Comparison of ENCODE assay signal across 20 cellular contexts in the genomic region with DNA sequence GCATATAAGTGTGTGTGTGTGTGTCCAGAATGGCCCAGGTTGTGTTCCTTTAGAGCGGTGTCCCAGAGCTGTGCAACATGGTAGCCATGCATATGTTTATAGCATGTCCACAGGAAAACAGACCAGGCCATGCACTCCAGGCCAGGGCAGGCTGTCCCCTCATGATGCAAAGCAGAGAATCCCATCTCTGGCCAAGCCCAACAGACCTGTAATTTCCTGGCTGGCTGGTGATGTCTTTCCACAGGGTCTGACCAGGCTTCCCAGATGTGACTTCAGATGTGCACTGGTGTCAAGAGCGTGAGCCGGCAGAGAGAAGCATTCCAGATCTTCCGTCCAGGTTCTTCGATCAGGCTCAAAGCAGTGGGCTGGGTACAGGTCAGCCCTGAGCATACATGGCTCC. TPM values are rescaled to one million over a fixed set of nuclear protein-coding genes. Genes with fewer than 3 reads are reported as not detected.
A peak's percentile ranks its signal among the peaks of the same experiment; 100 is the strongest.
DNase-seq lines count a peak whose midpoint lies in the region; ATAC-seq and TF ChIP-seq lines count a peak whose summit lies in the region.
"Had no signal": no experiment of that assay in that cellular context is flagged by ENCODE, and none has a peak within 500 bp of the region (broad histone marks: within the 10 kb centered on the region; RNA-seq: fewer than 3 reads in every experiment).

No MANE protein-coding gene starts in this region.

- H3K4me1 ChIP-seq in PC-3 (ENCODE audit: insufficient read depth, low read length) (peaks cover 23% of the 10 kb centered on the region), thymus (ENCODE audit: control insufficient read depth, insufficient read depth, low read length) (peaks cover 79% of the 10 kb centered on the region)
- peaks cover 54 to 89% of the 10 kb centered on the region in 2 donors for H3K4me1 ChIP-seq in naive thymus-derived CD4-positive, alpha-beta T cell (ENCODE audit: control insufficient read depth in 2 of 2, insufficient read depth in 2 of 2, low read length in 2 of 2)

- H3K4me1 Mint-ChIP-seq in activated naive CD4-positive, alpha-beta T cell treated with anti-CD3 and anti-CD28 coated beads, Interleukin-2, amount 50 U/mL, for 24 hours: peaks cover 84% of the 10 kb centered on the region
- peaks cover 49 to 97% (median 82%) of the 10 kb centered on the region in 7 donors for H3K4me1 Mint-ChIP-seq in naive thymus-derived CD4-positive, alpha-beta T cell
- H3K4me1 Mint-ChIP-seq: CD14-positive monocyte had no signal

- no peaks in the 10 kb centered on the region for H3K9me3 ChIP-seq in PC-3 (ENCODE audit: low read length)
- no peaks in the 10 kb centered on the region for H3K9me3 ChIP-seq in naive thymus-derived CD4-positive, alpha-beta T cell (ENCODE audit: control insufficient read depth in 2 of 3, low read length in 3 of 3)
- no peaks in the 10 kb centered on the region for H3K9me3 ChIP-seq in thymus (ENCODE audit: control insufficient read depth)
- H3K9me3 ChIP-seq: Peyer's patch had no signal

- no peak for TF ChIP-seq CTCF in PC-3 (conservative IDR thresholded peaks at IDR 0.05; ENCODE audit: low read depth, low read length)

- H3K27ac ChIP-seq in PC-3 (ENCODE audit: low read length): no peak overlapping the region
- H3K27ac ChIP-seq in naive thymus-derived CD4-positive, alpha-beta T cell (ENCODE audit: low read depth, low read length): no peak overlapping the region
- H3K27ac ChIP-seq in thymus (ENCODE audit: low read depth): peak overlapping the region; percentile 37
- H3K27ac ChIP-seq: SK-N-MC had no signal

- H3K4me3 ChIP-seq in PC-3 (ENCODE audit: low read length) (no peak overlapping the region), thymus (ENCODE audit: low read length) (no peak overlapping the region)
- no peak overlapping the region for H3K4me3 ChIP-seq in naive thymus-derived CD4-positive, alpha-beta T cell (ENCODE audit: low read length)
- H3K4me3 ChIP-seq: GM23338, Peyer's patch, SK-N-MC had no signal

- intact Hi-C loops in PC-3 (cut with micrococcal nuclease): no loop called here
- intact Hi-C loops in naive thymus-derived CD4-positive, alpha-beta T cell (cut with micrococcal nuclease): no loop called here

- H3K27ac Mint-ChIP-seq in activated naive CD4-positive, alpha-beta T cell treated with anti-CD3 and anti-CD28 coated beads, Interleukin-2, amount 50 U/mL, for 24 hours: peak overlapping the region; percentile 94
- H3K27ac Mint-ChIP-seq in naive thymus-derived CD4-positive, alpha-beta T cell: peak overlapping the region in 8 of 9 donors; percentile 91 to 99 (median 96)
- H3K27ac Mint-ChIP-seq: CD14-positive monocyte, GM23338 had no signal

- H3K9me2 ChIP-seq in PC-3 (replicated peaks; ENCODE audit: low read length): no peaks in the 10 kb centered on the region

- no peak overlapping the region for H2AFZ ChIP-seq in PC-3 (ENCODE audit: low read length)
- H2AFZ ChIP-seq: GM23338 had no signal

- H3K9ac ChIP-seq in PC-3 (ENCODE audit: low read length): no peak overlapping the region

- H4K20me1 ChIP-seq in PC-3 (ENCODE audit: low read length): no peaks in the 10 kb centered on the region

- ATAC-seq in PC-3 (no peak; the same call in 1 of the 2 replicates), HG03159 (IDR thresholded peaks at IDR 0.05; ENCODE audit: unreplicated experiment) (no peak), esophagus mucosa (no peak)
- no peak for ATAC-seq in naive thymus-derived CD4-positive, alpha-beta T cell
- ATAC-seq: GM23338, Right ventricle myocardium inferior had no signal

- no TSS peak for BruUV-seq in PC-3 (replicated peaks; lab: Mats Ljungman, UMichigan)

- H3K27me3 ChIP-seq in PC-3 (ENCODE audit: low read length) (no peaks in the 10 kb centered on the region), thymus (ENCODE audit: control insufficient read depth, insufficient read depth) (no peaks in the 10 kb centered on the region)
- no peaks in the 10 kb centered on the region for H3K27me3 ChIP-seq in naive thymus-derived CD4-positive, alpha-beta T cell (ENCODE audit: control insufficient read depth in 2 of 2, insufficient read depth in 2 of 2, low read length in 2 of 2)
- H3K27me3 ChIP-seq: Peyer's patch had no signal

- peaks cover 3% of the 10 kb centered on the region for H3K36me3 Mint-ChIP-seq in activated naive CD4-positive, alpha-beta T cell treated with anti-CD3 and anti-CD28 coated beads, Interleukin-2, amount 50 U/mL, for 24 hours
- peaks cover 6 to 14% (median 6%) of the 10 kb centered on the region in 5 donors for H3K36me3 Mint-ChIP-seq in naive thymus-derived CD4-positive, alpha-beta T cell
- H3K36me3 Mint-ChIP-seq: CD14-positive monocyte had no signal

- no peaks in the 10 kb centered on the region for H3K79me2 ChIP-seq in PC-3 (ENCODE audit: low read length)

- POLR2A ChIA-PET in PC-3 (lab: Charles Lee; ENCODE audit: unreplicated experiment): no interaction called here
- POLR2A ChIA-PET in naive thymus-derived CD4-positive, alpha-beta T cell (lab: Charles Lee): interaction anchor here (0.8 to 6.6 kb wide), 5 partner anchors 8 to 54 kb away, joined by 3 to 44 read pairs (median 4); no protein-coding TSS in a partner anchor

- no peaks in the 10 kb centered on the region for H3K27me3 Mint-ChIP-seq in activated naive CD4-positive, alpha-beta T cell treated with anti-CD3 and anti-CD28 coated beads, Interleukin-2, amount 50 U/mL, for 24 hours
- H3K27me3 Mint-ChIP-seq in naive thymus-derived CD4-positive, alpha-beta T cell: peaks cover 0 to 36% (median 0%) of the 10 kb centered on the region in 5 donors

- peak overlapping the region; percentile 7 for H3K4me3 Mint-ChIP-seq in activated naive CD4-positive, alpha-beta T cell treated with anti-CD3 and anti-CD28 coated beads, Interleukin-2, amount 50 U/mL, for 24 hours
- peak overlapping the region in 9 of 10 donors; percentile 20 to 87 (median 72) for H3K4me3 Mint-ChIP-seq in naive thymus-derived CD4-positive, alpha-beta T cell
- H3K4me3 Mint-ChIP-seq: CD14-positive monocyte, GM23338 had no signal

- H3K36me3 ChIP-seq in PC-3 (ENCODE audit: low read depth, low read length) (no peaks in the 10 kb centered on the region), thymus (ENCODE audit: control insufficient read depth, insufficient read depth) (no peaks in the 10 kb centered on the region)
- H3K36me3 ChIP-seq in naive thymus-derived CD4-positive, alpha-beta T cell (ENCODE audit: control insufficient read depth in 2 of 3, insufficient read depth in 3 of 3, low read length in 3 of 3): peaks cover 0 to 3% (median 0%) of the 10 kb centered on the region in 3 experiments
- H3K36me3 ChIP-seq: Peyer's patch had no signal

- H3F3A ChIP-seq in PC-3 (ENCODE audit: low read length, unreplicated experiment): no peaks in the 10 kb centered on the region

- DNase-seq in activated naive CD4-positive, alpha-beta T cell (lab: John Stamatoyannopoulos, UW): no peak
- DNase-seq in PC-3 (no peak), D341Med (ENCODE audit: low spot score) (no peak)
- DNase-seq in naive thymus-derived CD4-positive, alpha-beta T cell: no peak
- DNase-seq: GF-D8, KG1, NCI-H1048, NCI-H1436 treated with DMSO at 0.1 percent for 48 hours, NCI-H2029 treated with DMSO at 0.1 percent for 48 hours, NCI-H446 treated with DMSO at 0.1 percent for 48 hours, NCI-H748 treated with DMSO at 0.1 percent for 48 hours had no signal

- CTCF ChIA-PET in PC-3 (lab: Charles Lee): interaction anchor here (0.8 to 0.9 kb wide), 2 partner anchors 47 to 54 kb away, joined by 3 to 4 read pairs; no protein-coding TSS in a partner anchor
- CTCF ChIA-PET in naive thymus-derived CD4-positive, alpha-beta T cell (lab: Charles Lee): interaction anchor here (1.0 to 2.6 kb wide), 2 partner anchors 19 to 54 kb away, joined by 3 to 11 read pairs; no protein-coding TSS in a partner anchor

- 98% methylated on average over 5 of the region's 5 CpGs for WGBS in thymus

- H3K4me2 ChIP-seq in PC-3 (ENCODE audit: low read length): peak overlapping the region; percentile 24; the same call in 1 of the 2 replicates
- H3K4me2 ChIP-seq: GM23338 had no signal

- H3K9me3 Mint-ChIP-seq in activated naive CD4-positive, alpha-beta T cell treated with anti-CD3 and anti-CD28 coated beads, Interleukin-2, amount 50 U/mL, for 24 hours: no peaks in the 10 kb centered on the region
- no peaks in the 10 kb centered on the region for H3K9me3 Mint-ChIP-seq in naive thymus-derived CD4-positive, alpha-beta T cell
- H3K9me3 Mint-ChIP-seq: CD14-positive monocyte, GM23338 had no signal

RNA-seq across cellular contexts. Expression of gene TCF7, which starts 21.1 kb away (rescaled TPM):
- total RNA-seq in PC-3 (2014; rRNA removed): 3.9 and 7.0 TPM in 2 replicates
- total RNA-seq in naive thymus-derived CD4-positive, alpha-beta T cell: 1,000 to 10,000 TPM in 2 of 5 experiments, 100 to 1,000 TPM in 3; 203 to 1,066 (median 643) TPM
- polyA plus RNA-seq in naive thymus-derived CD4-positive, alpha-beta T cell: 100 to 1,000 TPM; 356 to 560 TPM
- 247 TPM for polyA plus RNA-seq in thymus
- 4.6 TPM for total RNA-seq in esophagus mucosa

Comparison
In these comparisons a context has a peak if more than half of its experiments do, and no peak if none do; other contexts are left out.
1. RNA of gene TCF7, which starts 21.1 kb away (total RNA-seq): 203 to 1,066 TPM in naive thymus-derived CD4-positive, alpha-beta T cell; 4.6 TPM in esophagus mucosa (single experiment) and 3.9 to 7.0 TPM in PC-3; every median in the first group is over 10 times any median in the second.